9 cellular contexts compared by ENCODE assay signal in genomic region chr1:64539808-64540207, GRCh38.
A peak's percentile ranks its signal among the peaks of the same experiment; 100 is the strongest.
DNase-seq lines count a peak whose midpoint lies in the region; ATAC-seq and TF ChIP-seq lines count a peak whose summit lies in the region.
"Had no signal": no experiment of that assay in that cellular context is flagged by ENCODE, and none has a peak within 500 bp of the region (broad histone marks: within the 10 kb centered on the region; RNA-seq: fewer than 3 reads in every experiment).

No MANE protein-coding gene starts in this region.

- no peak overlapping the region for H4K91ac ChIP-seq in trophoblast cell (ENCODE audit: low read depth, low read length)

- peak; percentile 38 for DNase-seq in BE2C
- peak; percentile 85 for DNase-seq in NCI-H82 (lab: John Stamatoyannopoulos, UW)
- peak; percentile 63 for DNase-seq in fibroblast of peridontal ligament (ENCODE audit: extremely low read depth)
- peak; percentile 79 for DNase-seq in omental fat pad (ENCODE audit: low spot score)
- DNase-seq in trophoblast cell = no peak
- no peak for DNase-seq in NCI-H748 treated with DMSO at 0.1 percent for 48 hours (lab: John Stamatoyannopoulos, UW)
- no peak for DNase-seq in Kasumi-1 (lab: John Stamatoyannopoulos, UW)
- no peak for DNase-seq in NCI-H1694 treated with DMSO at 0.1 percent for 48 hours (lab: John Stamatoyannopoulos, UW)
- DNase-seq: activated CD4-positive, alpha-beta T cell treated with anti-CD3 and anti-CD28 coated beads, Interleukin-2, amount 50 U/mL, for 48 hours had no signal

- no peak overlapping the region for H2AK5ac ChIP-seq in trophoblast cell (ENCODE audit: low read length)

- no peaks in the 10 kb centered on the region for H3K79me1 ChIP-seq in trophoblast cell (ENCODE audit: low read length)

- H2BK5ac ChIP-seq in trophoblast cell (ENCODE audit: low read depth, low read length, poor library complexity) = no peak overlapping the region

- no peaks in the 10 kb centered on the region for H3K9me3 ChIP-seq in BE2C
- no peaks in the 10 kb centered on the region for H3K9me3 ChIP-seq in trophoblast cell (ENCODE audit: insufficient read depth, low read depth, low read length)

- H2BK120ac ChIP-seq in trophoblast cell (ENCODE audit: insufficient read depth, low read length, poor library complexity) = no peak overlapping the region

- no peaks in the 10 kb centered on the region for H3K36me3 ChIP-seq in BE2C
- H3K36me3 ChIP-seq in trophoblast cell (ENCODE audit: control insufficient read depth in 1 of 2, insufficient read depth in 2 of 2, low read length in 2 of 2) = no peaks in the 10 kb centered on the region

- no peak overlapping the region for H3K14ac ChIP-seq in trophoblast cell (ENCODE audit: low read length)

- H3K4me3 ChIP-seq in BE2C (ENCODE audit: low read depth, low read length) = no peak overlapping the region
- H3K4me3 ChIP-seq in trophoblast cell (ENCODE audit: low read depth, low read length) = no peak overlapping the region

- no CpG with 5 or more reads among the region's 2 CpGs for WGBS in trophoblast cell (ENCODE audit: extremely low coverage, insufficient coverage, insufficient read length)

- no peak overlapping the region for H3K4ac ChIP-seq in trophoblast cell (ENCODE audit: low read depth, low read length)

- H4K8ac ChIP-seq in trophoblast cell (ENCODE audit: low read depth, low read length) = no peak overlapping the region

- no peak overlapping the region for H3K27ac ChIP-seq in trophoblast cell (ENCODE audit: low read depth, low read length)

- H3K79me2 ChIP-seq in trophoblast cell (ENCODE audit: control insufficient read depth, insufficient read depth, low read length, poor library complexity) = no peaks in the 10 kb centered on the region

- no peak overlapping the region for H3K4me2 ChIP-seq in trophoblast cell (ENCODE audit: low read length)

- H3K27me3 ChIP-seq in BE2C = no peaks in the 10 kb centered on the region
- H3K27me3 ChIP-seq in trophoblast cell (ENCODE audit: insufficient read depth, low read length) = no peaks in the 10 kb centered on the region

- H3K9ac ChIP-seq in trophoblast cell (ENCODE audit: low read length) = no peak overlapping the region

- H3K23ac ChIP-seq in trophoblast cell (ENCODE audit: low read length) = no peak overlapping the region

- H4K12ac ChIP-seq in trophoblast cell (ENCODE audit: low read depth, low read length) = no peak overlapping the region

- ATAC-seq in omental fat pad (ENCODE audit: low FRiP score) = peak; percentile 42

- H2AFZ ChIP-seq in trophoblast cell (ENCODE audit: insufficient read depth, low read length, poor library complexity) = no peak overlapping the region

- no peak for TF ChIP-seq CTCF in BE2C (IDR thresholded peaks at IDR 0.05; ENCODE audit: low read depth, low read length)
- no peak for TF ChIP-seq CTCF in omental fat pad (IDR thresholded peaks at IDR 0.05)

- no peak overlapping the region for H3K18ac ChIP-seq in trophoblast cell (ENCODE audit: low read length)

- H3K4me1 ChIP-seq in BE2C (no peaks in the 10 kb centered on the region; the same call in 1 of the 2 replicates), trophoblast cell (ENCODE audit: control insufficient read depth in 1 of 2, insufficient read depth in 2 of 2, low read length in 2 of 2) (no peaks in the 10 kb centered on the region)

- H2BK12ac ChIP-seq in trophoblast cell (ENCODE audit: low read length) = no peak overlapping the region

Comparison
In these comparisons a context has a peak if more than half of its experiments do, and no peak if none do; other contexts are left out.
1. DNase-seq: peak in BE2C (single experiment), NCI-H82 (single experiment), fibroblast of peridontal ligament (single experiment) and omental fat pad (single experiment); none in trophoblast cell (0 of 2), NCI-H748 treated with DMSO at 0.1 percent for 48 hours (single experiment), Kasumi-1 (0 of 2) and NCI-H1694 treated with DMSO at 0.1 percent for 48 hours (single experiment).